Comparison of ENCODE assay signal across 8 cellular contexts in the genomic region with DNA sequence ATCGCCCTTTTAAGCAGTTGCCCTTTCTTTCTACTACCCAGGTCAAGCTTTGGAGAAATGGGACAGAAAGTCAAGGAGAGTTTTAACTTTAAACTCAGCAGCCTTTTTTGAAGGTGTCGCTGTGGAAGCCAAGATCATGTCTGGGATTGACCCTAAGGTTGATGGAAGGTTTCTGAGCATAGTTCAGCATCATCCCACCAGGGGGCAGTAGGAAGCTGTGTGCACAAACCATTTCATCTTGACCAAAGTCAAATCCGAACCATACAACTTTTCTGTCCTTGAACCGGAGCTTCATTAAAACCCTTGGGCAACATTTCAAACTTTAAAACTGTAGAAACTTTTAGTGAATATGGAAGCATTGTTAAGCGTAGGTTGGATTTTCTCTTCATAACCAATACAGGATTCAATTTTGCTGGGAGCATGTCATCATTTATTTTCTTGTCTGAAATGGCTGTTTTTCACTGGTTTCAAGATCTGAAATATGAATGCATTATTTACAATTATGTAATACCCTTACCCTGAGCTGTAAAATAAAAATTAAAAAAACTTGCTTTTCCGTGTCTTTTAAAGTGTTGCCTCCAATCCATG.
DNase-seq lines count a peak whose midpoint lies in the region; ATAC-seq and TF ChIP-seq lines count a peak whose summit lies in the region.

No MANE protein-coding gene starts in this region.

- no peaks in the 10 kb centered on the region for H4K20me1 ChIP-seq in Karpas-422 (ENCODE audit: insufficient read depth, low read depth, low read length)

- H3K4me3 Mint-ChIP-seq in WTC11: no peak overlapping the region

- no peaks in the 10 kb centered on the region for H3K9me3 Mint-ChIP-seq in WTC11

- H3K27ac Mint-ChIP-seq in WTC11: no peak overlapping the region

- peaks cover 3% of the 10 kb centered on the region; the same call in 1 of the 2 replicates for H3K9me3 ChIP-seq in Karpas-422 (ENCODE audit: low read length)

- TF ChIP-seq CTCF in WTC11 (IDR thresholded peaks at IDR 0.05): peak; percentile 76

- H3K27ac ChIP-seq in Karpas-422 (ENCODE audit: low read length): no peak overlapping the region

- H2AFZ ChIP-seq in Karpas-422 (ENCODE audit: low read length): no peak overlapping the region

- POLR2A ChIA-PET in WTC11 (lab: Charles Lee): no interaction called here

- CTCF ChIA-PET in WTC11 (lab: Charles Lee): interaction anchor here (0.5 to 3.9 kb wide), 27 partner anchors 11 to 558 kb away, joined by 3 to 25 read pairs (median 3); no protein-coding TSS in a partner anchor

- no peaks in the 10 kb centered on the region for H3K27me3 Mint-ChIP-seq in WTC11 (ENCODE audit: low read depth)

- H3K4me1 Mint-ChIP-seq in WTC11: no peaks in the 10 kb centered on the region; the same call in 1 of the 2 replicates

- H3K4me2 ChIP-seq in Karpas-422 (ENCODE audit: low read depth, low read length, poor library complexity, severe bottlenecking): no peak overlapping the region

- no peak overlapping the region for H3K4me3 ChIP-seq in Karpas-422 (ENCODE audit: low read length)

- H3K9me2 ChIP-seq in Karpas-422 (replicated peaks; ENCODE audit: insufficient read depth, low read length): no peaks in the 10 kb centered on the region

- H3K27me3 ChIP-seq in Karpas-422 (ENCODE audit: low read length): no peaks in the 10 kb centered on the region

- peak; percentile 89 for ATAC-seq in GM19351 (IDR thresholded peaks at IDR 0.05; ENCODE audit: unreplicated experiment)
- ATAC-seq in WTC11: peak; percentile 76
- ATAC-seq in HG03342 (IDR thresholded peaks at IDR 0.05; ENCODE audit: unreplicated experiment): no peak
- ATAC-seq in GM21825 (IDR thresholded peaks at IDR 0.05; ENCODE audit: unreplicated experiment): no peak

- H3K4me1 ChIP-seq in Karpas-422 (ENCODE audit: low read length): no peaks in the 10 kb centered on the region

- H3K79me2 ChIP-seq in Karpas-422 (ENCODE audit: low read length): no peaks in the 10 kb centered on the region

- no peak overlapping the region for H3K9ac ChIP-seq in Karpas-422 (ENCODE audit: low read length)

- H3K36me3 Mint-ChIP-seq in WTC11: no peaks in the 10 kb centered on the region

- DNase-seq in Daoy (ENCODE audit: low read depth) (peak; percentile 51), Karpas-422 (peak; percentile 76), WTC11 (ENCODE audit: low spot score) (peak; percentile 74), glomerular visceral epithelial cell (ENCODE audit: extremely low spot score) (peak; percentile 33), renal cortical epithelial cell (ENCODE audit: low read depth) (peak; percentile 55)

- no peaks in the 10 kb centered on the region for H3K36me3 ChIP-seq in Karpas-422 (ENCODE audit: insufficient read depth, low read length)

TF ChIP-seq in WTC11, 78 proteins besides CTCF, POLR2A, EP300 and RAD21:
- TF ChIP-seq, protein P1, sequence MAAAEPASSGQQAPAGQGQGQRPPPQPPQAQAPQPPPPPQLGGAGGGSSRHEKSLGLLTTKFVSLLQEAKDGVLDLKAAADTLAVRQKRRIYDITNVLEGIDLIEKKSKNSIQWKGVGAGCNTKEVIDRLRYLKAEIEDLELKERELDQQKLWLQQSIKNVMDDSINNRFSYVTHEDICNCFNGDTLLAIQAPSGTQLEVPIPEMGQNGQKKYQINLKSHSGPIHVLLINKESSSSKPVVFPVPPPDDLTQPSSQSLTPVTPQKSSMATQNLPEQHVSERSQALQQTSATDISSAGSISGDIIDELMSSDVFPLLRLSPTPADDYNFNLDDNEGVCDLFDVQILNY (CRISPR knock-in tag; IDR thresholded peaks at IDR 0.05): no peak
- TF ChIP-seq NR2C2 (CRISPR knock-in tag; IDR thresholded peaks at IDR 0.05) (no peak), MYBL2 (CRISPR knock-in tag; IDR thresholded peaks at IDR 0.05) (no peak), NR1H2 (CRISPR knock-in tag; IDR thresholded peaks at IDR 0.05) (no peak), TP53 (CRISPR knock-in tag; IDR thresholded peaks at IDR 0.05) (no peak), PRRX2 (CRISPR knock-in tag; IDR thresholded peaks at IDR 0.05) (no peak), NFATC4 (CRISPR knock-in tag; IDR thresholded peaks at IDR 0.05) (no peak), GRHL2 (CRISPR knock-in tag; IDR thresholded peaks at IDR 0.05; ENCODE audit: insufficient replicate concordance, severe bottlenecking) (no peak)
- TF ChIP-seq, protein P2, sequence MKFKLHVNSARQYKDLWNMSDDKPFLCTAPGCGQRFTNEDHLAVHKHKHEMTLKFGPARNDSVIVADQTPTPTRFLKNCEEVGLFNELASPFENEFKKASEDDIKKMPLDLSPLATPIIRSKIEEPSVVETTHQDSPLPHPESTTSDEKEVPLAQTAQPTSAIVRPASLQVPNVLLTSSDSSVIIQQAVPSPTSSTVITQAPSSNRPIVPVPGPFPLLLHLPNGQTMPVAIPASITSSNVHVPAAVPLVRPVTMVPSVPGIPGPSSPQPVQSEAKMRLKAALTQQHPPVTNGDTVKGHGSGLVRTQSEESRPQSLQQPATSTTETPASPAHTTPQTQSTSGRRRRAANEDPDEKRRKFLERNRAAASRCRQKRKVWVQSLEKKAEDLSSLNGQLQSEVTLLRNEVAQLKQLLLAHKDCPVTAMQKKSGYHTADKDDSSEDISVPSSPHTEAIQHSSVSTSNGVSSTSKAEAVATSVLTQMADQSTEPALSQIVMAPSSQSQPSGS (CRISPR knock-in tag; IDR thresholded peaks at IDR 0.05; ENCODE audit: borderline replicate concordance, low read depth): no peak
- TF ChIP-seq, protein P3, sequence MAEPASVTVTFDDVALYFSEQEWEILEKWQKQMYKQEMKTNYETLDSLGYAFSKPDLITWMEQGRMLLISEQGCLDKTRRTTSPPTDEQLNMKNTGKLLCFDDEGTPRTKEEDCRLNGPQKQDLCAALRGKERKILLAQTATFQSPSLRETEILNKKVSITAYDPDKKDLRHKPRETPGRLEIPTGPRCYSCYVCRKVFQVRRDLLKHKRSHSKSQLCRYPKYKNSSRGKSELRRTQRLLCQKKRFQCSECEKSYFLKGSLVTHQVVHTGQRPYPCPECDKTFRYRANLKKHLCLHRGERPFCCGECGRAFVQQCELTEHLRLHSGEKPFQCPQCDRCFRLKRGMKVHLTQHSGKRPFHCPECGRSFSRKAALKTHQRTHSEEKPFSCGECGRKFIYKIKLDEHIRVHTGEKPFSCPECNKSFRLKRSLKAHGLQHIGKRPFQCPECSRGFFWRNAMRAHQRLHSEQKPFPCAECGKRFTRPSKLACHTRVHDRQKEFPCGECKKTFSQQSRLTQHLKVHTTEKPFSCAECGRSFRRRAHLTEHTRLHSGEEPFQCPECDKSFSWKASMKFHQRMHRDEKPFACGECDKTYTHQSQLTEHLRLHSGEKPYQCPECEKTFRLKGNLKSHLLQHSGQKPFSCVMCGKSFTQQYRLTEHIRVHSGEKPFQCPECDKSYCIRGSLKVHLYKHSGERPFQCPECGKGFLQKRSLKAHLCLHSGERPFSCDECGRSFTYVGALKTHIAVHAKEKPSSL (CRISPR knock-in tag; conservative IDR thresholded peaks at IDR 0.05): no peak
- TF ChIP-seq, protein P4, sequence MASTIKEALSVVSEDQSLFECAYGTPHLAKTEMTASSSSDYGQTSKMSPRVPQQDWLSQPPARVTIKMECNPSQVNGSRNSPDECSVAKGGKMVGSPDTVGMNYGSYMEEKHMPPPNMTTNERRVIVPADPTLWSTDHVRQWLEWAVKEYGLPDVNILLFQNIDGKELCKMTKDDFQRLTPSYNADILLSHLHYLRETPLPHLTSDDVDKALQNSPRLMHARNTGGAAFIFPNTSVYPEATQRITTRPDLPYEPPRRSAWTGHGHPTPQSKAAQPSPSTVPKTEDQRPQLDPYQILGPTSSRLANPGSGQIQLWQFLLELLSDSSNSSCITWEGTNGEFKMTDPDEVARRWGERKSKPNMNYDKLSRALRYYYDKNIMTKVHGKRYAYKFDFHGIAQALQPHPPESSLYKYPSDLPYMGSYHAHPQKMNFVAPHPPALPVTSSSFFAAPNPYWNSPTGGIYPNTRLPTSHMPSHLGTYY (CRISPR knock-in tag; IDR thresholded peaks at IDR 0.05): no peak
- TF ChIP-seq, protein P5, sequence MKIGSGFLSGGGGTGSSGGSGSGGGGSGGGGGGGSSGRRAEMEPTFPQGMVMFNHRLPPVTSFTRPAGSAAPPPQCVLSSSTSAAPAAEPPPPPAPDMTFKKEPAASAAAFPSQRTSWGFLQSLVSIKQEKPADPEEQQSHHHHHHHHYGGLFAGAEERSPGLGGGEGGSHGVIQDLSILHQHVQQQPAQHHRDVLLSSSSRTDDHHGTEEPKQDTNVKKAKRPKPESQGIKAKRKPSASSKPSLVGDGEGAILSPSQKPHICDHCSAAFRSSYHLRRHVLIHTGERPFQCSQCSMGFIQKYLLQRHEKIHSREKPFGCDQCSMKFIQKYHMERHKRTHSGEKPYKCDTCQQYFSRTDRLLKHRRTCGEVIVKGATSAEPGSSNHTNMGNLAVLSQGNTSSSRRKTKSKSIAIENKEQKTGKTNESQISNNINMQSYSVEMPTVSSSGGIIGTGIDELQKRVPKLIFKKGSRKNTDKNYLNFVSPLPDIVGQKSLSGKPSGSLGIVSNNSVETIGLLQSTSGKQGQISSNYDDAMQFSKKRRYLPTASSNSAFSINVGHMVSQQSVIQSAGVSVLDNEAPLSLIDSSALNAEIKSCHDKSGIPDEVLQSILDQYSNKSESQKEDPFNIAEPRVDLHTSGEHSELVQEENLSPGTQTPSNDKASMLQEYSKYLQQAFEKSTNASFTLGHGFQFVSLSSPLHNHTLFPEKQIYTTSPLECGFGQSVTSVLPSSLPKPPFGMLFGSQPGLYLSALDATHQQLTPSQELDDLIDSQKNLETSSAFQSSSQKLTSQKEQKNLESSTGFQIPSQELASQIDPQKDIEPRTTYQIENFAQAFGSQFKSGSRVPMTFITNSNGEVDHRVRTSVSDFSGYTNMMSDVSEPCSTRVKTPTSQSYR (CRISPR knock-in tag; IDR thresholded peaks at IDR 0.05): no peak

Comparison
In these comparisons a context has a peak if more than half of its experiments do, and no peak if none do; other contexts are left out.
1. ATAC-seq: peak in GM19351 (single experiment) and WTC11 (single experiment); none in HG03342 (single experiment) and GM21825 (single experiment).
2. Peak in every context shown above with its lines, with median percentiles within 50 percentile points of each other: DNase-seq.